1 cellular context compared by ENCODE assay signal in the genomic region with DNA sequence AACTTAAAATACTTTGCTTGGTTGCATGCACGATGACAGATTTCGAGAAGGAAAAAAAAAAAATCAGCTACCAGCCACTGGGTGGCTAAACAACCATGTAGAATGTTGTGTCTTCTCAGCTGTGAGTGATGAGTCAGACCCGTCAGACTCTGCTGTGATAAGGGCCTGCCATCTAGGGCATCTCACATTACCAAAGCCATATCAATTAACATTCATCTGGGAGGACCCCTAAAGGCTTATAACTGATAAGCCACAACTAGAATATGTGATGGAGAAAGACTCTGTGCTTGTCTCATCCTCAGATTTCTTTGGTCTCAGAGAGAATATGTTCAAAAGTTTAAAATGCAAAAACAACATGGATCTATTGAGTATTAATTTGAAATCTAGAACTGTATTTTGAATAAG.
A peak's percentile ranks its signal among the peaks of the same experiment; 100 is the strongest.
TF ChIP-seq lines count a peak whose summit lies in the region.

No MANE protein-coding gene starts in this region.

TF ChIP-seq in K562, 482 proteins besides CTCF, POLR2A, EP300 and RAD21 (continued from another document):
- 0 out of 2 replicates have a peak, but pooled peaks have one; percentile 16 for TF ChIP-seq EHMT2 (IDR thresholded peaks at IDR 0.05)
- TF ChIP-seq, protein P1, sequence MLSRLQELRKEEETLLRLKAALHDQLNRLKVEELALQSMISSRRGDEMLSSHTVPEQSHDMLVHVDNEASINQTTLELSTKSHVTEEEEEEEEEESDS (CRISPR knock-in tag; IDR thresholded peaks at IDR 0.05): no peak
- peak; percentile 60 for TF ChIP-seq KLF16 (IDR thresholded peaks at IDR 0.05)
- TF ChIP-seq, protein P2, sequence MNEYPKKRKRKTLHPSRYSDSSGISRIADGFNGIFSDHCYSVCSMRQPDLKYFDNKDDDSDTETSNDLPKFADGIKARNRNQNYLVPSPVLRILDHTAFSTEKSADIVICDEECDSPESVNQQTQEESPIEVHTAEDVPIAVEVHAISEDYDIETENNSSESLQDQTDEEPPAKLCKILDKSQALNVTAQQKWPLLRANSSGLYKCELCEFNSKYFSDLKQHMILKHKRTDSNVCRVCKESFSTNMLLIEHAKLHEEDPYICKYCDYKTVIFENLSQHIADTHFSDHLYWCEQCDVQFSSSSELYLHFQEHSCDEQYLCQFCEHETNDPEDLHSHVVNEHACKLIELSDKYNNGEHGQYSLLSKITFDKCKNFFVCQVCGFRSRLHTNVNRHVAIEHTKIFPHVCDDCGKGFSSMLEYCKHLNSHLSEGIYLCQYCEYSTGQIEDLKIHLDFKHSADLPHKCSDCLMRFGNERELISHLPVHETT (CRISPR knock-in tag; conservative IDR thresholded peaks at IDR 0.05 in 1 of 2, IDR thresholded peaks at IDR 0.05 in 1 of 2): no peak
- no peak for TF ChIP-seq PCBP1 (IDR thresholded peaks at IDR 0.05; ENCODE audit: low read depth, low read length, poor library complexity, severe bottlenecking)
- TF ChIP-seq ZBTB1 (CRISPR knock-in tag; IDR thresholded peaks at IDR 0.05; ENCODE audit: borderline replicate concordance, low read depth): no peak
- peak; percentile 77 for TF ChIP-seq TEAD4 (IDR thresholded peaks at IDR 0.05; ENCODE audit: low read length)
- TF ChIP-seq TEAD4 (CRISPR knock-in tag; IDR thresholded peaks at IDR 0.05; ENCODE audit: borderline replicate concordance): no peak
- TF ChIP-seq SAFB2 (IDR thresholded peaks at IDR 0.05; ENCODE audit: borderline replicate concordance, low read depth, low read length, severe bottlenecking): no peak
- TF ChIP-seq RBFOX2 (IDR thresholded peaks at IDR 0.05; ENCODE audit: low read depth, low read length): no peak
- 0 out of 2 replicates have a peak, but pooled peaks have one; percentile 39 for TF ChIP-seq JUNB (CRISPR knock-in tag; conservative IDR thresholded peaks at IDR 0.05)
- TF ChIP-seq, protein P3, sequence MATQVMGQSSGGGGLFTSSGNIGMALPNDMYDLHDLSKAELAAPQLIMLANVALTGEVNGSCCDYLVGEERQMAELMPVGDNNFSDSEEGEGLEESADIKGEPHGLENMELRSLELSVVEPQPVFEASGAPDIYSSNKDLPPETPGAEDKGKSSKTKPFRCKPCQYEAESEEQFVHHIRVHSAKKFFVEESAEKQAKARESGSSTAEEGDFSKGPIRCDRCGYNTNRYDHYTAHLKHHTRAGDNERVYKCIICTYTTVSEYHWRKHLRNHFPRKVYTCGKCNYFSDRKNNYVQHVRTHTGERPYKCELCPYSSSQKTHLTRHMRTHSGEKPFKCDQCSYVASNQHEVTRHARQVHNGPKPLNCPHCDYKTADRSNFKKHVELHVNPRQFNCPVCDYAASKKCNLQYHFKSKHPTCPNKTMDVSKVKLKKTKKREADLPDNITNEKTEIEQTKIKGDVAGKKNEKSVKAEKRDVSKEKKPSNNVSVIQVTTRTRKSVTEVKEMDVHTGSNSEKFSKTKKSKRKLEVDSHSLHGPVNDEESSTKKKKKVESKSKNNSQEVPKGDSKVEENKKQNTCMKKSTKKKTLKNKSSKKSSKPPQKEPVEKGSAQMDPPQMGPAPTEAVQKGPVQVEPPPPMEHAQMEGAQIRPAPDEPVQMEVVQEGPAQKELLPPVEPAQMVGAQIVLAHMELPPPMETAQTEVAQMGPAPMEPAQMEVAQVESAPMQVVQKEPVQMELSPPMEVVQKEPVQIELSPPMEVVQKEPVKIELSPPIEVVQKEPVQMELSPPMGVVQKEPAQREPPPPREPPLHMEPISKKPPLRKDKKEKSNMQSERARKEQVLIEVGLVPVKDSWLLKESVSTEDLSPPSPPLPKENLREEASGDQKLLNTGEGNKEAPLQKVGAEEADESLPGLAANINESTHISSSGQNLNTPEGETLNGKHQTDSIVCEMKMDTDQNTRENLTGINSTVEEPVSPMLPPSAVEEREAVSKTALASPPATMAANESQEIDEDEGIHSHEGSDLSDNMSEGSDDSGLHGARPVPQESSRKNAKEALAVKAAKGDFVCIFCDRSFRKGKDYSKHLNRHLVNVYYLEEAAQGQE (CRISPR knock-in tag; IDR thresholded peaks at IDR 0.05; ENCODE audit: low read depth): no peak
- TF ChIP-seq, protein P4, sequence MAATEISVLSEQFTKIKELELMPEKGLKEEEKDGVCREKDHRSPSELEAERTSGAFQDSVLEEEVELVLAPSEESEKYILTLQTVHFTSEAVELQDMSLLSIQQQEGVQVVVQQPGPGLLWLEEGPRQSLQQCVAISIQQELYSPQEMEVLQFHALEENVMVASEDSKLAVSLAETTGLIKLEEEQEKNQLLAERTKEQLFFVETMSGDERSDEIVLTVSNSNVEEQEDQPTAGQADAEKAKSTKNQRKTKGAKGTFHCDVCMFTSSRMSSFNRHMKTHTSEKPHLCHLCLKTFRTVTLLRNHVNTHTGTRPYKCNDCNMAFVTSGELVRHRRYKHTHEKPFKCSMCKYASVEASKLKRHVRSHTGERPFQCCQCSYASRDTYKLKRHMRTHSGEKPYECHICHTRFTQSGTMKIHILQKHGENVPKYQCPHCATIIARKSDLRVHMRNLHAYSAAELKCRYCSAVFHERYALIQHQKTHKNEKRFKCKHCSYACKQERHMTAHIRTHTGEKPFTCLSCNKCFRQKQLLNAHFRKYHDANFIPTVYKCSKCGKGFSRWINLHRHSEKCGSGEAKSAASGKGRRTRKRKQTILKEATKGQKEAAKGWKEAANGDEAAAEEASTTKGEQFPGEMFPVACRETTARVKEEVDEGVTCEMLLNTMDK (IDR thresholded peaks at IDR 0.05; ENCODE audit: borderline replicate concordance, insufficient read depth, low read depth, low read length, poor library complexity, severe bottlenecking): no peak
- TF ChIP-seq, protein P5, sequence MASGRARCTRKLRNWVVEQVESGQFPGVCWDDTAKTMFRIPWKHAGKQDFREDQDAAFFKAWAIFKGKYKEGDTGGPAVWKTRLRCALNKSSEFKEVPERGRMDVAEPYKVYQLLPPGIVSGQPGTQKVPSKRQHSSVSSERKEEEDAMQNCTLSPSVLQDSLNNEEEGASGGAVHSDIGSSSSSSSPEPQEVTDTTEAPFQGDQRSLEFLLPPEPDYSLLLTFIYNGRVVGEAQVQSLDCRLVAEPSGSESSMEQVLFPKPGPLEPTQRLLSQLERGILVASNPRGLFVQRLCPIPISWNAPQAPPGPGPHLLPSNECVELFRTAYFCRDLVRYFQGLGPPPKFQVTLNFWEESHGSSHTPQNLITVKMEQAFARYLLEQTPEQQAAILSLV (tag; IDR thresholded peaks at IDR 0.05): no peak
- no peak for TF ChIP-seq SRSF9 (IDR thresholded peaks at IDR 0.05; ENCODE audit: borderline replicate concordance, low read depth, low read length)
- TF ChIP-seq, protein P6, sequence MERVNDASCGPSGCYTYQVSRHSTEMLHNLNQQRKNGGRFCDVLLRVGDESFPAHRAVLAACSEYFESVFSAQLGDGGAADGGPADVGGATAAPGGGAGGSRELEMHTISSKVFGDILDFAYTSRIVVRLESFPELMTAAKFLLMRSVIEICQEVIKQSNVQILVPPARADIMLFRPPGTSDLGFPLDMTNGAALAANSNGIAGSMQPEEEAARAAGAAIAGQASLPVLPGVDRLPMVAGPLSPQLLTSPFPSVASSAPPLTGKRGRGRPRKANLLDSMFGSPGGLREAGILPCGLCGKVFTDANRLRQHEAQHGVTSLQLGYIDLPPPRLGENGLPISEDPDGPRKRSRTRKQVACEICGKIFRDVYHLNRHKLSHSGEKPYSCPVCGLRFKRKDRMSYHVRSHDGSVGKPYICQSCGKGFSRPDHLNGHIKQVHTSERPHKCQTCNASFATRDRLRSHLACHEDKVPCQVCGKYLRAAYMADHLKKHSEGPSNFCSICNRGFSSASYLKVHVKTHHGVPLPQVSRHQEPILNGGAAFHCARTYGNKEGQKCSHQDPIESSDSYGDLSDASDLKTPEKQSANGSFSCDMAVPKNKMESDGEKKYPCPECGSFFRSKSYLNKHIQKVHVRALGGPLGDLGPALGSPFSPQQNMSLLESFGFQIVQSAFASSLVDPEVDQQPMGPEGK (CRISPR knock-in tag; IDR thresholded peaks at IDR 0.05; ENCODE audit: borderline replicate concordance): no peak
- TF ChIP-seq SREBF1 (IDR thresholded peaks at IDR 0.05; ENCODE audit: borderline replicate concordance, low read depth, low read length): no peak
- TF ChIP-seq, protein P7, sequence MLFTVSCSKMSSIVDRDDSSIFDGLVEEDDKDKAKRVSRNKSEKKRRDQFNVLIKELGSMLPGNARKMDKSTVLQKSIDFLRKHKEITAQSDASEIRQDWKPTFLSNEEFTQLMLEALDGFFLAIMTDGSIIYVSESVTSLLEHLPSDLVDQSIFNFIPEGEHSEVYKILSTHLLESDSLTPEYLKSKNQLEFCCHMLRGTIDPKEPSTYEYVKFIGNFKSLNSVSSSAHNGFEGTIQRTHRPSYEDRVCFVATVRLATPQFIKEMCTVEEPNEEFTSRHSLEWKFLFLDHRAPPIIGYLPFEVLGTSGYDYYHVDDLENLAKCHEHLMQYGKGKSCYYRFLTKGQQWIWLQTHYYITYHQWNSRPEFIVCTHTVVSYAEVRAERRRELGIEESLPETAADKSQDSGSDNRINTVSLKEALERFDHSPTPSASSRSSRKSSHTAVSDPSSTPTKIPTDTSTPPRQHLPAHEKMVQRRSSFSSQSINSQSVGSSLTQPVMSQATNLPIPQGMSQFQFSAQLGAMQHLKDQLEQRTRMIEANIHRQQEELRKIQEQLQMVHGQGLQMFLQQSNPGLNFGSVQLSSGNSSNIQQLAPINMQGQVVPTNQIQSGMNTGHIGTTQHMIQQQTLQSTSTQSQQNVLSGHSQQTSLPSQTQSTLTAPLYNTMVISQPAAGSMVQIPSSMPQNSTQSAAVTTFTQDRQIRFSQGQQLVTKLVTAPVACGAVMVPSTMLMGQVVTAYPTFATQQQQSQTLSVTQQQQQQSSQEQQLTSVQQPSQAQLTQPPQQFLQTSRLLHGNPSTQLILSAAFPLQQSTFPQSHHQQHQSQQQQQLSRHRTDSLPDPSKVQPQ (CRISPR knock-in tag; IDR thresholded peaks at IDR 0.05; ENCODE audit: borderline replicate concordance): no peak
- no peak for TF ChIP-seq LCOR (CRISPR knock-in tag; IDR thresholded peaks at IDR 0.05)
- TF ChIP-seq NCOA4 (IDR thresholded peaks at IDR 0.05; ENCODE audit: partially characterized antibody): no peak
- TF ChIP-seq KLF10 (CRISPR knock-in tag; IDR thresholded peaks at IDR 0.05): no peak
- TF ChIP-seq NCOA6 (IDR thresholded peaks at IDR 0.05): no peak
- TF ChIP-seq CBX3 (IDR thresholded peaks at IDR 0.05; ENCODE audit: borderline replicate concordance in 1 of 2, low read length in 2 of 2): no peak
- TF ChIP-seq, protein P8, sequence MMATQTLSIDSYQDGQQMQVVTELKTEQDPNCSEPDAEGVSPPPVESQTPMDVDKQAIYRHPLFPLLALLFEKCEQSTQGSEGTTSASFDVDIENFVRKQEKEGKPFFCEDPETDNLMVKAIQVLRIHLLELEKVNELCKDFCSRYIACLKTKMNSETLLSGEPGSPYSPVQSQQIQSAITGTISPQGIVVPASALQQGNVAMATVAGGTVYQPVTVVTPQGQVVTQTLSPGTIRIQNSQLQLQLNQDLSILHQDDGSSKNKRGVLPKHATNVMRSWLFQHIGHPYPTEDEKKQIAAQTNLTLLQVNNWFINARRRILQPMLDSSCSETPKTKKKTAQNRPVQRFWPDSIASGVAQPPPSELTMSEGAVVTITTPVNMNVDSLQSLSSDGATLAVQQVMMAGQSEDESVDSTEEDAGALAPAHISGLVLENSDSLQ (IDR thresholded peaks at IDR 0.05): peak; percentile 83
- no peak for TF ChIP-seq TEAD1 (CRISPR knock-in tag; IDR thresholded peaks at IDR 0.05)
- no peak for TF ChIP-seq DNMT1 (IDR thresholded peaks at IDR 0.05)
- TF ChIP-seq, protein P9, sequence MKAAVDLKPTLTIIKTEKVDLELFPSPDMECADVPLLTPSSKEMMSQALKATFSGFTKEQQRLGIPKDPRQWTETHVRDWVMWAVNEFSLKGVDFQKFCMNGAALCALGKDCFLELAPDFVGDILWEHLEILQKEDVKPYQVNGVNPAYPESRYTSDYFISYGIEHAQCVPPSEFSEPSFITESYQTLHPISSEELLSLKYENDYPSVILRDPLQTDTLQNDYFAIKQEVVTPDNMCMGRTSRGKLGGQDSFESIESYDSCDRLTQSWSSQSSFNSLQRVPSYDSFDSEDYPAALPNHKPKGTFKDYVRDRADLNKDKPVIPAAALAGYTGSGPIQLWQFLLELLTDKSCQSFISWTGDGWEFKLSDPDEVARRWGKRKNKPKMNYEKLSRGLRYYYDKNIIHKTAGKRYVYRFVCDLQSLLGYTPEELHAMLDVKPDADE (conservative IDR thresholded peaks at IDR 0.05; ENCODE audit: control insufficient read depth, low read depth, low read length): no peak
- peak; percentile 61 to 71 for TF ChIP-seq KDM1A (IDR thresholded peaks at IDR 0.05)
- TF ChIP-seq, protein P10, sequence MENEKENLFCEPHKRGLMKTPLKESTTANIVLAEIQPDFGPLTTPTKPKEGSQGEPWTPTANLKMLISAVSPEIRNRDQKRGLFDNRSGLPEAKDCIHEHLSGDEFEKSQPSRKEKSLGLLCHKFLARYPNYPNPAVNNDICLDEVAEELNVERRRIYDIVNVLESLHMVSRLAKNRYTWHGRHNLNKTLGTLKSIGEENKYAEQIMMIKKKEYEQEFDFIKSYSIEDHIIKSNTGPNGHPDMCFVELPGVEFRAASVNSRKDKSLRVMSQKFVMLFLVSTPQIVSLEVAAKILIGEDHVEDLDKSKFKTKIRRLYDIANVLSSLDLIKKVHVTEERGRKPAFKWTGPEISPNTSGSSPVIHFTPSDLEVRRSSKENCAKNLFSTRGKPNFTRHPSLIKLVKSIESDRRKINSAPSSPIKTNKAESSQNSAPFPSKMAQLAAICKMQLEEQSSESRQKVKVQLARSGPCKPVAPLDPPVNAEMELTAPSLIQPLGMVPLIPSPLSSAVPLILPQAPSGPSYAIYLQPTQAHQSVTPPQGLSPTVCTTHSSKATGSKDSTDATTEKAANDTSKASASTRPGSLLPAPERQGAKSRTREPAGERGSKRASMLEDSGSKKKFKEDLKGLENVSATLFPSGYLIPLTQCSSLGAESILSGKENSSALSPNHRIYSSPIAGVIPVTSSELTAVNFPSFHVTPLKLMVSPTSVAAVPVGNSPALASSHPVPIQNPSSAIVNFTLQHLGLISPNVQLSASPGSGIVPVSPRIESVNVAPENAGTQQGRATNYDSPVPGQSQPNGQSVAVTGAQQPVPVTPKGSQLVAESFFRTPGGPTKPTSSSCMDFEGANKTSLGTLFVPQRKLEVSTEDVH (IDR thresholded peaks at IDR 0.05; ENCODE audit: low read depth, partially characterized antibody): no peak
- no peak for TF ChIP-seq CREBBP (IDR thresholded peaks at IDR 0.05; ENCODE audit: low read depth, low read length)
- TF ChIP-seq, protein P11, sequence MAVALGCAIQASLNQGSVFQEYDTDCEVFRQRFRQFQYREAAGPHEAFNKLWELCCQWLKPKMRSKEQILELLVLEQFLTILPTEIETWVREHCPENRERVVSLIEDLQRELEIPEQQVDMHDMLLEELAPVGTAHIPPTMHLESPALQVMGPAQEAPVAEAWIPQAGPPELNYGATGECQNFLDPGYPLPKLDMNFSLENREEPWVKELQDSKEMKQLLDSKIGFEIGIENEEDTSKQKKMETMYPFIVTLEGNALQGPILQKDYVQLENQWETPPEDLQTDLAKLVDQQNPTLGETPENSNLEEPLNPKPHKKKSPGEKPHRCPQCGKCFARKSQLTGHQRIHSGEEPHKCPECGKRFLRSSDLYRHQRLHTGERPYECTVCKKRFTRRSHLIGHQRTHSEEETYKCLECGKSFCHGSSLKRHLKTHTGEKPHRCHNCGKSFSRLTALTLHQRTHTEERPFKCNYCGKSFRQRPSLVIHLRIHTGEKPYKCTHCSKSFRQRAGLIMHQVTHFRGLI (CRISPR knock-in tag; IDR thresholded peaks at IDR 0.05): no peak
- TF ChIP-seq, protein P12, sequence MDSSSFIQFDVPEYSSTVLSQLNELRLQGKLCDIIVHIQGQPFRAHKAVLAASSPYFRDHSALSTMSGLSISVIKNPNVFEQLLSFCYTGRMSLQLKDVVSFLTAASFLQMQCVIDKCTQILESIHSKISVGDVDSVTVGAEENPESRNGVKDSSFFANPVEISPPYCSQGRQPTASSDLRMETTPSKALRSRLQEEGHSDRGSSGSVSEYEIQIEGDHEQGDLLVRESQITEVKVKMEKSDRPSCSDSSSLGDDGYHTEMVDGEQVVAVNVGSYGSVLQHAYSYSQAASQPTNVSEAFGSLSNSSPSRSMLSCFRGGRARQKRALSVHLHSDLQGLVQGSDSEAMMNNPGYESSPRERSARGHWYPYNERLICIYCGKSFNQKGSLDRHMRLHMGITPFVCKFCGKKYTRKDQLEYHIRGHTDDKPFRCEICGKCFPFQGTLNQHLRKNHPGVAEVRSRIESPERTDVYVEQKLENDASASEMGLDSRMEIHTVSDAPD (CRISPR knock-in tag; IDR thresholded peaks at IDR 0.05): no peak
